Comparison of ENCODE assay signal across 11 cellular contexts in genomic region chr10:113232928-113233511, GRCh38.
A peak's percentile ranks its signal among the peaks of the same experiment; 100 is the strongest.
DNase-seq lines count a peak whose midpoint lies in the region; ATAC-seq and TF ChIP-seq lines count a peak whose summit lies in the region.
"Had no signal": no experiment of that assay in that cellular context is flagged by ENCODE, and none has a peak within 500 bp of the region (broad histone marks: within the 10 kb centered on the region; RNA-seq: fewer than 3 reads in every experiment).

No MANE protein-coding gene starts in this region.

- H3K9me2 ChIP-seq in MM.1S (replicated peaks; ENCODE audit: insufficient read depth, low read length): no peaks in the 10 kb centered on the region

- H3K27ac Mint-ChIP-seq in naive B cell: peak overlapping the region in 2 of 6 donors; percentile 36 to 38
- H3K27ac Mint-ChIP-seq in activated CD4-positive, alpha-beta memory T cell treated with anti-CD3 and anti-CD28 coated beads, Interleukin-2, amount 10 ng/mL, durations not matched to agents 7 days and 5 days: no peak overlapping the region

- H3K4me1 ChIP-seq in MM.1S (ENCODE audit: low read length) (no peaks in the 10 kb centered on the region), foreskin keratinocyte (no peaks in the 10 kb centered on the region)
- H3K4me1 ChIP-seq: Peyer's patch had no signal

- peaks cover 0 to 4% (median 0%) of the 10 kb centered on the region in 7 donors for H3K9me3 Mint-ChIP-seq in naive B cell
- H3K9me3 Mint-ChIP-seq in activated CD4-positive, alpha-beta memory T cell treated with anti-CD3 and anti-CD28 coated beads, Interleukin-2, amount 10 ng/mL, durations not matched to agents 7 days and 5 days: no peaks in the 10 kb centered on the region

- no peak overlapping the region for H3K4me3 ChIP-seq in MM.1S (ENCODE audit: low read length)
- H3K4me3 ChIP-seq: Peyer's patch had no signal

- no peaks in the 10 kb centered on the region for H3F3A ChIP-seq in MM.1S (ENCODE audit: insufficient read depth, low read length)

- no peaks in the 10 kb centered on the region for H3K36me3 Mint-ChIP-seq in naive B cell
- H3K36me3 Mint-ChIP-seq in activated CD4-positive, alpha-beta memory T cell treated with anti-CD3 and anti-CD28 coated beads, Interleukin-2, amount 10 ng/mL, durations not matched to agents 7 days and 5 days (ENCODE audit: low read depth): no peaks in the 10 kb centered on the region

- H3K27me3 Mint-ChIP-seq in naive B cell: peaks cover 4 to 8% (median 6%) of the 10 kb centered on the region in 3 donors
- H3K27me3 Mint-ChIP-seq in activated CD4-positive, alpha-beta memory T cell treated with anti-CD3 and anti-CD28 coated beads, Interleukin-2, amount 10 ng/mL, durations not matched to agents 7 days and 5 days: peaks cover 3% of the 10 kb centered on the region

- H3K4me1 Mint-ChIP-seq in naive B cell: peaks cover 0 to 11% (median 5%) of the 10 kb centered on the region in 3 donors
- H3K4me1 Mint-ChIP-seq in activated CD4-positive, alpha-beta memory T cell treated with anti-CD3 and anti-CD28 coated beads, Interleukin-2, amount 10 ng/mL, durations not matched to agents 7 days and 5 days: no peaks in the 10 kb centered on the region

- peak overlapping the region; percentile 44; the same call in 1 of the 2 replicates for H3K4me2 ChIP-seq in MM.1S (ENCODE audit: low read depth, low read length)

- no peaks in the 10 kb centered on the region for H3K27me3 ChIP-seq in MM.1S (replicated peaks; ENCODE audit: insufficient read depth, low read length)
- H3K27me3 ChIP-seq in foreskin keratinocyte: no peaks in the 10 kb centered on the region
- H3K27me3 ChIP-seq: Peyer's patch had no signal

- H4K20me1 ChIP-seq in MM.1S (ENCODE audit: insufficient read depth, low read length): no peaks in the 10 kb centered on the region

- peak; percentile 90 for ATAC-seq in GM19372 (IDR thresholded peaks at IDR 0.05; ENCODE audit: low read depth, unreplicated experiment)
- peak; percentile 75 for ATAC-seq in HG02678 (IDR thresholded peaks at IDR 0.05; ENCODE audit: unreplicated experiment)
- peak; percentile 55 to 62 for ATAC-seq in naive B cell (ENCODE audit: low read depth in 2 of 2)
- ATAC-seq in foreskin keratinocyte: no peak
- ATAC-seq: left cardiac atrium had no signal

- no peaks in the 10 kb centered on the region for H3K79me2 ChIP-seq in MM.1S (ENCODE audit: low read length)

- H3K9ac ChIP-seq in MM.1S (ENCODE audit: low read length): no peak overlapping the region

- CTCF ChIA-PET in activated CD4-positive, alpha-beta memory T cell treated with anti-CD3 and anti-CD28 coated beads, Interleukin-2, amount 10 ng/mL, durations not matched to agents 7 days and 5 days (lab: Charles Lee): no interaction called here

- peak overlapping the region in 4 of 8 donors; percentile 19 to 66 (median 52) for H3K4me3 Mint-ChIP-seq in naive B cell
- H3K4me3 Mint-ChIP-seq in activated CD4-positive, alpha-beta memory T cell treated with anti-CD3 and anti-CD28 coated beads, Interleukin-2, amount 10 ng/mL, durations not matched to agents 7 days and 5 days: no peak overlapping the region

- H3K27ac ChIP-seq in MM.1S (ENCODE audit: low read length) (no peak overlapping the region), foreskin keratinocyte (no peak overlapping the region)
- H3K27ac ChIP-seq: Peyer's patch had no signal

- H2AFZ ChIP-seq in MM.1S (ENCODE audit: low read length): peak overlapping the region; percentile 37; the same call in 1 of the 2 replicates

- no peaks in the 10 kb centered on the region for H3K36me3 ChIP-seq in MM.1S (replicated peaks; ENCODE audit: insufficient read depth, low read length)
- H3K36me3 ChIP-seq: Peyer's patch had no signal

- no peaks in the 10 kb centered on the region for H3K9me3 ChIP-seq in MM.1S (replicated peaks; ENCODE audit: insufficient read depth, low read length)
- H3K9me3 ChIP-seq: Peyer's patch had no signal

- POLR2A ChIA-PET in activated CD4-positive, alpha-beta memory T cell treated with anti-CD3 and anti-CD28 coated beads, Interleukin-2, amount 10 ng/mL, durations not matched to agents 7 days and 5 days (lab: Charles Lee): no interaction called here

- DNase-seq in MM.1S (peak; percentile 57), naive B cell (peak; percentile 15), HT-29 (ENCODE audit: low spot score) (no peak), foreskin keratinocyte (no peak)
- no peak for DNase-seq in activated CD4-positive, alpha-beta memory T cell treated with anti-CD3 and anti-CD28 coated beads, Interleukin-2, amount 10 ng/mL, durations not matched to agents 7 days and 5 days
- DNase-seq: activated CD4-positive, alpha-beta T cell treated with anti-CD3 and anti-CD28 coated beads, Interleukin-2, amount 50 U/mL, for 1 hour; anterior cingulate cortex; left cardiac atrium; Peyer's patch had no signal

- TF ChIP-seq CTCF in MM.1S (IDR thresholded peaks at IDR 0.05; ENCODE audit: low read length) (no peak), foreskin keratinocyte (conservative IDR thresholded peaks at IDR 0.05) (no peak)

Comparison
In these comparisons a context has a peak if more than half of its experiments do, and no peak if none do; other contexts are left out.
1. DNase-seq: peak in MM.1S (single experiment) and naive B cell (single experiment); none in activated CD4-positive, alpha-beta memory T cell treated with anti-CD3 and anti-CD28 coated beads, Interleukin-2, amount 10 ng/mL, durations not matched to agents 7 days and 5 days (single experiment), HT-29 (single experiment) and foreskin keratinocyte (0 of 2).